Comparison of ENCODE assay signal across 8 cellular contexts in the genomic region with DNA sequence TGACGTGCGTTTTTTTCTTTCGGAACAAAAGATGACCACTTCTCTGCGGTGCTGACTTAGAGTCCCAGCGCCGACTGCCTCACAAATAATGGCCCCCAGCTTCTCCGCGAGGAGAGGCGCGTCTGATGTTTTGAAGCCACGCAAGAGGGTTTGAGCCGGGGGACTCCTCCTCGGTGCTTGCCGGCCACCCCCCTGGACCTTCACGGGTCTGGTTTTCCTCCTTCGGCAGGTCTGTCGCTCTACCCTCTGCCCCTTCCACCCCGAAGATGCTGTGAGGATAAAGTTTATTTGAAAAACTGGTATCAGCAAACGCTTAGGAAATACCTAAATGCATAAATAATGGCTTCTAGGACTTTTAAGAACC. TPM values are rescaled to one million over a fixed set of nuclear protein-coding genes. Genes with fewer than 3 reads are reported as not detected.
DNase-seq lines count a peak whose midpoint lies in the region; ATAC-seq and TF ChIP-seq lines count a peak whose summit lies in the region.

No MANE protein-coding gene starts in this region.

- H3K36me3 ChIP-seq in CD4-positive, CD25-positive, alpha-beta regulatory T cell (ENCODE audit: control insufficient read depth, insufficient read depth, low read length) = peaks cover 32% of the 10 kb centered on the region
- H3K36me3 ChIP-seq in HUES6 (ENCODE audit: control insufficient read depth, insufficient read depth, low read length) (peaks cover 23% of the 10 kb centered on the region), brain microvascular endothelial cell (replicated peaks) (peaks cover 18% of the 10 kb centered on the region)

- DNase-seq in CD4-positive, CD25-positive, alpha-beta regulatory T cell = peak in 1 of 3 donors; percentile 33
- DNase-seq in brain microvascular endothelial cell (peak; percentile 37), memory B cell (ENCODE audit: low spot score in 2 of 2) (no peak), NCI-H1694 treated with DMSO at 0.1 percent for 48 hours (lab: John Stamatoyannopoulos, UW) (no peak), DMS153 treated with DMSO at 0.1 percent for 48 hours (lab: John Stamatoyannopoulos, UW; ENCODE audit: unreplicated experiment) (no peak)

- H3K4me3 Mint-ChIP-seq in CD4-positive, CD25-positive, alpha-beta regulatory T cell = peak overlapping the region; percentile 97 to 99 (median 98)
- H3K4me3 Mint-ChIP-seq in memory B cell = peak overlapping the region; percentile 96

- in situ Hi-C loops in brain microvascular endothelial cell (cut with HindIII; ENCODE audit: low pct_ligation_motif_present, low sequenced_read_pairs) = no loop called here

- no peaks in the 10 kb centered on the region for H3K9me3 ChIP-seq in CD4-positive, CD25-positive, alpha-beta regulatory T cell (ENCODE audit: control insufficient read depth in 2 of 2, low read length in 2 of 2)
- no peaks in the 10 kb centered on the region for H3K9me3 ChIP-seq in HUES6 (ENCODE audit: control insufficient read depth, insufficient read depth, low read depth, low read length)

- no peaks in the 10 kb centered on the region for H3K27me3 Mint-ChIP-seq in CD4-positive, CD25-positive, alpha-beta regulatory T cell
- H3K27me3 Mint-ChIP-seq in memory B cell = no peaks in the 10 kb centered on the region

- peaks cover 21 to 67% (median 49%) of the 10 kb centered on the region in 4 donors for H3K4me1 Mint-ChIP-seq in CD4-positive, CD25-positive, alpha-beta regulatory T cell
- H3K4me1 Mint-ChIP-seq in memory B cell = peaks cover 34% of the 10 kb centered on the region

- no peaks in the 10 kb centered on the region for H3K9me3 Mint-ChIP-seq in CD4-positive, CD25-positive, alpha-beta regulatory T cell
- no peaks in the 10 kb centered on the region for H3K9me3 Mint-ChIP-seq in memory B cell

- TF ChIP-seq CTCF in brain microvascular endothelial cell (IDR thresholded peaks at IDR 0.05; ENCODE audit: low read depth, low read length, missing control alignments) = no peak

- peak overlapping the region; percentile 56 to 98 (median 96) for H3K27ac Mint-ChIP-seq in CD4-positive, CD25-positive, alpha-beta regulatory T cell
- peak overlapping the region; percentile 94 for H3K27ac Mint-ChIP-seq in memory B cell

- H3K4me1 ChIP-seq in CD4-positive, CD25-positive, alpha-beta regulatory T cell (ENCODE audit: control insufficient read depth, insufficient read depth, low read length, poor library complexity, severe bottlenecking) = peaks cover 66% of the 10 kb centered on the region
- H3K4me1 ChIP-seq in HUES6 (ENCODE audit: control insufficient read depth, insufficient read depth, low read length) = peaks cover 32% of the 10 kb centered on the region

- H3K4me3 ChIP-seq in CD4-positive, CD25-positive, alpha-beta regulatory T cell (ENCODE audit: low read depth, low read length) = peak overlapping the region; percentile 88
- H3K4me3 ChIP-seq in HUES6 (ENCODE audit: low read depth, low read length) = peak overlapping the region; percentile 95
- peak overlapping the region; percentile 96 for H3K4me3 ChIP-seq in brain microvascular endothelial cell (ENCODE audit: low read depth, low read length)

- no peak for ATAC-seq in CD4-positive, CD25-positive, alpha-beta regulatory T cell (ENCODE audit: low read depth in 2 of 2)
- ATAC-seq in memory B cell (ENCODE audit: low read depth) (no peak), HG02981 (IDR thresholded peaks at IDR 0.05; ENCODE audit: unreplicated experiment) (no peak), HG03521 (IDR thresholded peaks at IDR 0.05; ENCODE audit: unreplicated experiment) (no peak)

- H3K27me3 ChIP-seq in CD4-positive, CD25-positive, alpha-beta regulatory T cell (ENCODE audit: control insufficient read depth, insufficient read depth, low read length) = no peaks in the 10 kb centered on the region
- no peaks in the 10 kb centered on the region for H3K27me3 ChIP-seq in HUES6 (ENCODE audit: control insufficient read depth, insufficient read depth, low read length)
- no peaks in the 10 kb centered on the region for H3K27me3 ChIP-seq in brain microvascular endothelial cell (replicated peaks)

- H3K36me3 Mint-ChIP-seq in CD4-positive, CD25-positive, alpha-beta regulatory T cell = peaks cover 12% of the 10 kb centered on the region
- peaks cover 10% of the 10 kb centered on the region for H3K36me3 Mint-ChIP-seq in memory B cell

- peak overlapping the region; percentile 93 for H3K27ac ChIP-seq in CD4-positive, CD25-positive, alpha-beta regulatory T cell (ENCODE audit: insufficient read depth, low read length, poor library complexity, severe bottlenecking)
- H3K27ac ChIP-seq in HUES6 (ENCODE audit: low read depth, low read length) (peak overlapping the region; percentile 58; the same call in 1 of the 2 replicates), brain microvascular endothelial cell (peak overlapping the region; percentile 62)

- H3K9ac ChIP-seq in HUES6 (ENCODE audit: low read length) = peak overlapping the region; percentile 66

RNA-seq across cellular contexts. Expression of gene USP20, which starts 0.6 kb away (rescaled TPM):
- total RNA-seq in CD4-positive, CD25-positive, alpha-beta regulatory T cell = 116 TPM
- polyA plus RNA-seq in CD4-positive, CD25-positive, alpha-beta regulatory T cell = 10 to 100 TPM; 37.1 to 54.7 (median 46.9) TPM

RNA-seq across cellular contexts. Expression of gene C9orf78, which starts 0.8 kb away (rescaled TPM):
- 91.6 TPM for total RNA-seq in CD4-positive, CD25-positive, alpha-beta regulatory T cell
- polyA plus RNA-seq in CD4-positive, CD25-positive, alpha-beta regulatory T cell = 100 to 1,000 TPM; 155 to 196 (median 170) TPM

RNA-seq across cellular contexts. Expression of gene TOR1A, which starts 11.9 kb away (rescaled TPM):
- 19.3 TPM for total RNA-seq in CD4-positive, CD25-positive, alpha-beta regulatory T cell
- polyA plus RNA-seq in CD4-positive, CD25-positive, alpha-beta regulatory T cell = 10 to 100 TPM; 63.6 to 72.7 (median 69.6) TPM

RNA-seq across cellular contexts. Expression of gene TOR1B, which starts 32.9 kb away (rescaled TPM):
- total RNA-seq in CD4-positive, CD25-positive, alpha-beta regulatory T cell = 25.5 TPM
- 10 to 100 TPM; 11.6 to 27.2 (median 14.5) TPM for polyA plus RNA-seq in CD4-positive, CD25-positive, alpha-beta regulatory T cell
